Comparison of ENCODE assay signal across 7 cellular contexts in the genomic region with DNA sequence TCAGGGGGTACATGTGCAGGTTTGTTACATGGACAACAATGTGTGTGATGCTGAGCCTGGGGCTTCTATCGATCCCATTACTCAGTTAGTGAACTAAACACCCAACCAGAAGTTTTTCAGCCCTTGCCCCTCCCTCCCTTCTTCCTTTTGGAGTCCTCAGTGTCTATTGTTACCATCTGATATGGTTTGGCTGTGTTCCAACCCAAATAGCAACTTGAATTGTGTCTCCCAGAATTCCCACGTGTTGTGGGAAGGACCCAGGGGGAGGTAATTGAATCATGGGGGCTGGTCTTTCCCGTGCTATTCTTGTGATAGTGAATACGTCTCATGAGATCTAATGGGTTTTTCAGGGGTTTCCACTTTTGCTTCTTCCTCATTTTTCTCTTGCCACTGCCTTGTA.
DNase-seq lines count a peak whose midpoint lies in the region.
"Not testable (repeated sequence)": the region's sequence is repeated elsewhere in the genome, so short reads cannot be mapped to it uniquely, and the experiment has no call there.

No MANE protein-coding gene starts in this region.

- not testable (repeated sequence) for H3K9me3 ChIP-seq in SJCRH30 (replicated peaks)

- DNase-seq in EH (ENCODE audit: low read depth) (peak; percentile 62), NCI-H2029 (lab: John Stamatoyannopoulos, UW) (peak; percentile 13), SJCRH30 (peak; percentile 13 to 47), astrocyte of the hippocampus (ENCODE audit: low read depth, low spot score) (peak; percentile 39), dermis blood vessel endothelial cell (peak; percentile 87), foreskin melanocyte (peak; percentile 35), non-pigmented ciliary epithelial cell (ENCODE audit: low read depth) (peak; percentile 10)

- H3K4me3 ChIP-seq in SJCRH30, result not testable (repeated sequence)

- not testable (repeated sequence) for H3K4me1 ChIP-seq in SJCRH30

- H3K27me3 ChIP-seq in SJCRH30, result not testable (repeated sequence)

- not testable (repeated sequence) for H3K36me3 ChIP-seq in SJCRH30

- not testable (repeated sequence) for H3K27ac ChIP-seq in SJCRH30

Comparison
In these comparisons a context has a peak if more than half of its experiments do, and no peak if none do; other contexts are left out.
1. DNase-seq: peak in every context shown above with its lines; median percentile 87 in dermis blood vessel endothelial cell; 62 in EH; 39 in astrocyte of the hippocampus; 35 in foreskin melanocyte; 30 in SJCRH30; 13 in NCI-H2029; 10 in non-pigmented ciliary epithelial cell.